20 cellular contexts compared by ENCODE assay signal in the genomic region with DNA sequence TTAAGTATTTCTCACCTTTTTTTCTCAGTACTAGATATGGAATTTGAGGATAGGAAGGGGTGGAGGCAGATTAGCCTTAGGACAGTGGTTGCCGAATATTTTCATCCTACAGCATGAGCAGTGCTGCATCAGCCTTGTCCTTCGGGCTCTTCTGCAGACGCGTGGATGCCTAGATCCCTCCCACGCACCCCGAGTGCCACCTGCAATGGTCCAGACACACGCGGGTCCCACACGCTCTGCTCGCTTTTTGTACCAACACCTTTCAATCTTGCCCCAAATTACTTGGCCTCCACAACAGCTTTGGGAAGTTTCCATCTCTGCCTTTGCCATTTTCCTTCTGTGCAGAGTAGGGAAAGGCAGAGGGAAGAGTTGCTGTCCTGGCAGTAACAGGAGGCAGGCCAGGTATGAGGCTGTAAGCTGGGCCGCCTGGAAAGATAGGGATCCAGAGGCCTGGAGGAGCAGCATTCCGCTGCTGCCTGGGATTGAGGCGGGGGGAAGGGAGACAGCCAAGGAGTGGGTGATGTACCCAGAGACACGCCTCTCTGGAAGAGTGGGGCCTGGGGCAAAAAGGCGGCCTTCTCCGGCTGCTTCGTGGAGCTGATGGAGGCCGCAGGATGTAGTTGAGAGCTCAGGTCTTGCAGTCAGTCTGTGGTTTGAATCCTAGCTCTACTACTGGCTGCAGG.
"Had no signal": no experiment of that assay in that cellular context is flagged by ENCODE, and none has a peak within 500 bp of the region (broad histone marks: within the 10 kb centered on the region; RNA-seq: fewer than 3 reads in every experiment).

No MANE protein-coding gene starts in this region.

- H3K27me3 ChIP-seq: dorsolateral prefrontal cortex, thyroid gland had no signal

- H3K27ac Mint-ChIP-seq: activated B cell treated with CpG ODN at 0.5 μM for 24 hours; activated CD4-positive, alpha-beta memory T cell treated with anti-CD3 and anti-CD28 coated beads for 36 hours; activated CD8-positive, alpha-beta memory T cell treated with anti-CD3 and anti-CD28 coated beads, Interleukin-2, amount 10 ng/mL, durations not matched to agents 7 days and 5 days; activated naive CD8-positive, alpha-beta T cell treated with anti-CD3 and anti-CD28 coated beads, Interleukin-2, amount 10 ng/mL, durations not matched to agents 7 days and 5 days; activated T-helper 17 cell treated with anti-CD3 and anti-CD28 coated beads, Interleukin-2, amount 50 U/mL, for 72 hours; naive thymus-derived CD8-positive, alpha-beta T cell; T-helper 2 cell treated with Interferon-gamma antibody and Interleukin-4, amounts not matched to agents 5 μg/mL and 100 μg/mL, for 36 hours had no signal

- H3K9me3 Mint-ChIP-seq: activated CD4-positive, alpha-beta memory T cell treated with anti-CD3 and anti-CD28 coated beads for 36 hours had no signal

- DNase-seq: activated B cell treated with CpG ODN at 0.5 μM for 24 hours; activated CD4-positive, alpha-beta memory T cell treated with anti-CD3 and anti-CD28 coated beads for 36 hours; activated CD4-positive, alpha-beta T cell treated with anti-CD3 and anti-CD28 coated beads for 4 hours; activated CD8-positive, alpha-beta memory T cell treated with anti-CD3 and anti-CD28 coated beads, Interleukin-2, amount 10 ng/mL, durations not matched to agents 7 days and 5 days; activated naive CD4-positive, alpha-beta T cell treated with Interleukin-2 at 50 U/mL for 16 hours; activated naive CD8-positive, alpha-beta T cell treated with anti-CD3 and anti-CD28 coated beads, Interleukin-2, amount 10 ng/mL, durations not matched to agents 7 days and 5 days; activated T-cell treated with anti-CD3 and anti-CD28 coated beads, Interleukin-2, amount 50 U/mL, for 1 hour; foreskin melanocyte; glutamatergic neuron; hippocampal formation; mesenchymal stem cell; naive thymus-derived CD8-positive, alpha-beta T cell; stimulated activated naive CD4-positive, alpha-beta T cell; thyroid gland had no signal

- H3K36me3 Mint-ChIP-seq: activated CD4-positive, alpha-beta memory T cell treated with anti-CD3 and anti-CD28 coated beads for 36 hours; activated CD8-positive, alpha-beta memory T cell treated with anti-CD3 and anti-CD28 coated beads, Interleukin-2, amount 10 ng/mL, durations not matched to agents 7 days and 5 days; activated naive CD8-positive, alpha-beta T cell treated with anti-CD3 and anti-CD28 coated beads, Interleukin-2, amount 10 ng/mL, durations not matched to agents 7 days and 5 days; naive thymus-derived CD8-positive, alpha-beta T cell had no signal

- ATAC-seq: activated CD8-positive, alpha-beta memory T cell treated with anti-CD3 and anti-CD28 coated beads, Interleukin-2, amount 10 ng/mL, durations not matched to agents 7 days and 5 days; activated T-helper 17 cell treated with anti-CD3 and anti-CD28 coated beads, Interleukin-2, amount 50 U/mL, for 72 hours; naive thymus-derived CD8-positive, alpha-beta T cell; sciatic nerve had no signal

- H3K4me1 Mint-ChIP-seq: activated B cell treated with CpG ODN at 0.5 μM for 24 hours; activated T-helper 17 cell treated with anti-CD3 and anti-CD28 coated beads, Interleukin-2, amount 50 U/mL, for 72 hours; naive thymus-derived CD8-positive, alpha-beta T cell had no signal

- FAIRE-seq: colon, TTC549 had no signal

- H3K27ac ChIP-seq: dorsolateral prefrontal cortex, thyroid gland had no signal

- H3K9me3 ChIP-seq: thyroid gland had no signal

- H3K4me1 ChIP-seq: thyroid gland had no signal

- H3K4me3 Mint-ChIP-seq: activated B cell treated with CpG ODN at 0.5 μM for 24 hours; activated CD4-positive, alpha-beta memory T cell treated with anti-CD3 and anti-CD28 coated beads for 36 hours; activated CD8-positive, alpha-beta memory T cell treated with anti-CD3 and anti-CD28 coated beads, Interleukin-2, amount 10 ng/mL, durations not matched to agents 7 days and 5 days; activated naive CD8-positive, alpha-beta T cell treated with anti-CD3 and anti-CD28 coated beads, Interleukin-2, amount 10 ng/mL, durations not matched to agents 7 days and 5 days; activated T-helper 17 cell treated with anti-CD3 and anti-CD28 coated beads, Interleukin-2, amount 50 U/mL, for 72 hours; naive thymus-derived CD8-positive, alpha-beta T cell; T-helper 2 cell treated with Interferon-gamma antibody and Interleukin-4, amounts not matched to agents 5 μg/mL and 100 μg/mL, for 36 hours had no signal

- H3K4me3 ChIP-seq: dorsolateral prefrontal cortex, thyroid gland had no signal

- H3K36me3 ChIP-seq: thyroid gland had no signal

- H3K27me3 Mint-ChIP-seq: activated CD8-positive, alpha-beta memory T cell treated with anti-CD3 and anti-CD28 coated beads, Interleukin-2, amount 10 ng/mL, durations not matched to agents 7 days and 5 days had no signal
